In genomic region chr2:227818569-227819397, GRCh38 we compare ENCODE assay signal across 7 cellular contexts. TPM values are rescaled to one million over a fixed set of nuclear protein-coding genes. Genes with fewer than 3 reads are reported as not detected.
DNase-seq lines count a peak whose midpoint lies in the region; ATAC-seq, FAIRE-seq and TF ChIP-seq lines count a peak whose summit lies in the region.

No MANE protein-coding gene starts in this region.

- H3K36me3 Mint-ChIP-seq in GM23338 (ENCODE audit: low read depth), result no peaks in the 10 kb centered on the region

- peak; percentile 16 for FAIRE-seq in HTR-8/SVneo (lab: Jason Lieb, UNC)

- no peak overlapping the region for H3K9ac ChIP-seq in smooth muscle cell (ENCODE audit: low read depth)

- H3K27me3 ChIP-seq in smooth muscle cell (ENCODE audit: low read depth), result no peaks in the 10 kb centered on the region
- H3K27me3 ChIP-seq in GM23338 (ENCODE audit: insufficient read depth), result no peaks in the 10 kb centered on the region

- peaks cover 6% of the 10 kb centered on the region for H3K27me3 Mint-ChIP-seq in GM23338 (ENCODE audit: insufficient read depth, low read depth, poor library complexity)

- H3K9me3 ChIP-seq in smooth muscle cell (replicated peaks; ENCODE audit: low read depth), result no peaks in the 10 kb centered on the region

- peaks cover 10% of the 10 kb centered on the region for H3F3A ChIP-seq in smooth muscle cell (ENCODE audit: low read depth)
- H3F3A ChIP-seq in GM23338 (replicated peaks; ENCODE audit: low read depth), result no peaks in the 10 kb centered on the region

- H4K20me1 ChIP-seq in smooth muscle cell (ENCODE audit: low read depth) (no peaks in the 10 kb centered on the region), GM23338 (replicated peaks; ENCODE audit: insufficient read depth) (no peaks in the 10 kb centered on the region)

- DNase-seq in HTR-8/SVneo (ENCODE audit: insufficient read length, low spot score), result peak; percentile 9
- DNase-seq in SKM-1 (lab: John Stamatoyannopoulos, UW; ENCODE audit: unreplicated experiment), result peak; percentile 99
- DNase-seq in Right ventricle myocardium superior, result peak; percentile 69
- no peak for DNase-seq in smooth muscle cell (lab: John Stamatoyannopoulos, UW; ENCODE audit: unreplicated experiment)
- no peak for DNase-seq in GM23338 (ENCODE audit: low spot score)
- no peak for DNase-seq in RKO (ENCODE audit: low spot score)

- TF ChIP-seq CTCF in smooth muscle cell (IDR thresholded peaks at IDR 0.05; ENCODE audit: borderline replicate concordance, insufficient read depth, poor library complexity, severe bottlenecking), result no peak
- no peak for TF ChIP-seq CTCF in GM23338 (conservative IDR thresholded peaks at IDR 0.05; ENCODE audit: low read depth in 2 of 2)

- H3K27ac ChIP-seq in smooth muscle cell (ENCODE audit: low read depth) (peak overlapping the region; percentile 62), GM23338 (ENCODE audit: low read depth) (no peak overlapping the region)

- H3K4me2 ChIP-seq in smooth muscle cell (peak overlapping the region; percentile 12), GM23338 (no peak overlapping the region)

- H3K79me2 ChIP-seq in smooth muscle cell (ENCODE audit: low read depth) (no peaks in the 10 kb centered on the region), GM23338 (replicated peaks; ENCODE audit: insufficient read depth) (no peaks in the 10 kb centered on the region)

- peaks cover 11% of the 10 kb centered on the region; the same call in 2 of the 3 replicates for H3K4me1 Mint-ChIP-seq in GM23338

- intact Hi-C loops in Right ventricle myocardium superior (cut with DNase I), result no loop called here

- H3K4me3 ChIP-seq in smooth muscle cell, result no peak overlapping the region
- H3K4me3 ChIP-seq in GM23338, result no peak overlapping the region

- H3K36me3 ChIP-seq in smooth muscle cell (ENCODE audit: low read depth), result no peaks in the 10 kb centered on the region
- no peaks in the 10 kb centered on the region for H3K36me3 ChIP-seq in GM23338 (ENCODE audit: insufficient read depth)

- H3K27ac Mint-ChIP-seq in GM23338, result no peak overlapping the region

- 0 out of 2 replicates have a peak, but pooled peaks cover 5% of the 10 kb centered on the region for H3K9me2 ChIP-seq in GM23338 (ENCODE audit: insufficient read depth)

- H2AFZ ChIP-seq in smooth muscle cell (ENCODE audit: low read depth) (no peak overlapping the region), GM23338 (no peak overlapping the region)

- H3K4me1 ChIP-seq in smooth muscle cell (ENCODE audit: low read depth) (peaks cover 9% of the 10 kb centered on the region), GM23338 (ENCODE audit: insufficient read depth) (peaks cover 7% of the 10 kb centered on the region; the same call in 1 of the 2 replicates)

- H3K9me3 Mint-ChIP-seq in GM23338, result no peaks in the 10 kb centered on the region; the same call in 2 of the 3 replicates

- WGBS in smooth muscle cell (ENCODE audit: low lambda C conversion rate), result 60% methylated on average over 10 of the region's 10 CpGs

- no peak overlapping the region for H3K4me3 Mint-ChIP-seq in GM23338

- ATAC-seq in Right ventricle myocardium superior (ENCODE audit: poor library complexity) (peak; percentile 79), GM18867 (IDR thresholded peaks at IDR 0.05; ENCODE audit: unreplicated experiment) (no peak), GM23338 (no peak)

TF ChIP-seq in GM23338, 12 proteins besides CTCF, POLR2A, EP300 and RAD21:
- no peak for TF ChIP-seq EZH2 (IDR thresholded peaks at IDR 0.05; ENCODE audit: low read depth, unreplicated experiment)
- no peak for TF ChIP-seq REST (IDR thresholded peaks at IDR 0.05; ENCODE audit: unreplicated experiment)
- TF ChIP-seq EZH2phosphoT487 (IDR thresholded peaks at IDR 0.05; ENCODE audit: unreplicated experiment), result no peak

RNA-seq across cellular contexts. Expression of gene CCL20, which starts 5.1 kb away (rescaled TPM):
- total RNA-seq in Right ventricle myocardium superior (not detected), smooth muscle cell (6.7 and 16.4 TPM in 2 replicates)
- polyA plus RNA-seq in smooth muscle cell (6.8 and 12.9 TPM in 2 replicates), GM23338 (2016; fragmentation: Nextera tagmentation; extraction: Ambion mirVana) (not detected in 2 replicates)
- total RNA-seq in GM23338 (2014; rRNA removed; shearing (Covaris generic)), result not detected in 2 replicates

RNA-seq across cellular contexts. Expression of gene DAW1, which starts 52.6 kb away (rescaled TPM):
- total RNA-seq in Right ventricle myocardium superior, result 0.13 TPM
- not detected in 2 replicates for total RNA-seq in smooth muscle cell
- polyA plus RNA-seq in smooth muscle cell, result not detected in 2 replicates
- total RNA-seq in GM23338 (2014; rRNA removed; shearing (Covaris generic)), result 0.47 and 2.0 TPM in 2 replicates
- 0.71 and 0.87 TPM in 2 replicates for polyA plus RNA-seq in GM23338 (2016; fragmentation: Nextera tagmentation; extraction: Ambion mirVana)

Comparison
In these comparisons a context has a peak if more than half of its experiments do, and no peak if none do; other contexts are left out.
1. DNase-seq: peak in HTR-8/SVneo (single experiment), SKM-1 (single experiment) and Right ventricle myocardium superior (single experiment); none in smooth muscle cell (single experiment), GM23338 (single experiment) and RKO (single experiment).